Comparison of ENCODE assay signal across 1 cellular context in genomic region chr18:66971951-66972350, GRCh38.
TF ChIP-seq lines count a peak whose summit lies in the region.

No MANE protein-coding gene starts in this region.

TF ChIP-seq in SK-N-SH treated with all-trans-retinoic acid at 6 μM for 48 hours, 23 proteins besides CTCF, POLR2A, EP300 and RAD21 (continued from another document):
- TF ChIP-seq TSHZ2 (CRISPR knock-in tag; IDR thresholded peaks at IDR 0.05): no peak
- TF ChIP-seq TOX (CRISPR knock-in tag; IDR thresholded peaks at IDR 0.05; ENCODE audit: borderline replicate concordance): no peak
- no peak for TF ChIP-seq OSR1 (CRISPR knock-in tag; IDR thresholded peaks at IDR 0.05)
- no peak for TF ChIP-seq ZFP30 (CRISPR knock-in tag; IDR thresholded peaks at IDR 0.05)
- no peak for TF ChIP-seq CSDC2 (CRISPR knock-in tag; IDR thresholded peaks at IDR 0.05)
